15 cellular contexts compared by ENCODE assay signal in genomic region chr6:70680396-70680795, GRCh38. TPM values are rescaled to one million over a fixed set of nuclear protein-coding genes. Genes with fewer than 3 reads are reported as not detected.
DNase-seq lines count a peak whose midpoint lies in the region; FAIRE-seq and TF ChIP-seq lines count a peak whose summit lies in the region.
"Had no signal": no experiment of that assay in that cellular context is flagged by ENCODE, and none has a peak within 500 bp of the region (broad histone marks: within the 10 kb centered on the region; RNA-seq: fewer than 3 reads in every experiment).

No MANE protein-coding gene starts in this region.

- H3K27me3 ChIP-seq in bronchial epithelial cell (ENCODE audit: control insufficient read depth, insufficient read depth, low read length) (no peaks in the 10 kb centered on the region), tibial artery (no peaks in the 10 kb centered on the region), vagina (no peaks in the 10 kb centered on the region)
- H3K27me3 ChIP-seq: BE2C had no signal

- H3K4me3 ChIP-seq in bronchial epithelial cell (ENCODE audit: low read depth, low read length) (no peak overlapping the region), fibroblast of the aortic adventitia (ENCODE audit: low read depth, low read length) (no peak overlapping the region), tibial artery (no peak overlapping the region), vagina (no peak overlapping the region)

- no peak for FAIRE-seq in bronchial epithelial cell (lab: Jason Lieb, UNC)

- no peaks in the 10 kb centered on the region for H3K9me3 ChIP-seq in tibial artery
- no peaks in the 10 kb centered on the region for H3K9me3 ChIP-seq in vagina
- H3K9me3 ChIP-seq: BE2C had no signal

- H3K4me1 ChIP-seq in tibial artery (peaks cover 0 to 9% (median 2%) of the 10 kb centered on the region in 4 donors), vagina (peaks cover 4% of the 10 kb centered on the region)
- H3K4me1 ChIP-seq: BE2C had no signal

- TF ChIP-seq CTCF in bronchial epithelial cell (IDR thresholded peaks at IDR 0.05; ENCODE audit: insufficient read depth, low read length, severe bottlenecking) (no peak), fibroblast of the aortic adventitia (IDR thresholded peaks at IDR 0.05; ENCODE audit: insufficient read depth, low read length) (no peak), tibial artery (IDR thresholded peaks at IDR 0.05) (no peak), vagina (IDR thresholded peaks at IDR 0.05) (no peak)

- H3K36me3 ChIP-seq in bronchial epithelial cell (ENCODE audit: control insufficient read depth, insufficient read depth, low read length): no peaks in the 10 kb centered on the region
- no peaks in the 10 kb centered on the region for H3K36me3 ChIP-seq in tibial artery
- H3K36me3 ChIP-seq in vagina: no peaks in the 10 kb centered on the region
- H3K36me3 ChIP-seq: BE2C had no signal

- no peak for TF ChIP-seq POLR2A in vagina (IDR thresholded peaks at IDR 0.05)

- peak; percentile 91 for DNase-seq in DMS53 (lab: John Stamatoyannopoulos, UW)
- DNase-seq in NCI-H146 (lab: John Stamatoyannopoulos, UW): peak; percentile 6
- peak; percentile 64 for DNase-seq in bronchial epithelial cell (ENCODE audit: low read depth)
- peak; percentile 33 for DNase-seq in fibroblast of the aortic adventitia (ENCODE audit: low read depth)
- DNase-seq in effector CD8-positive, alpha-beta T cell (lab: John Stamatoyannopoulos, UW): no peak
- no peak for DNase-seq in tibial artery
- DNase-seq in vagina (ENCODE audit: extremely low spot score in 2 of 2): no peak
- no peak for DNase-seq in Ammon's horn (ENCODE audit: low spot score)
- DNase-seq: 8988T; ACHN; BE2C; CD4-positive, alpha-beta memory T cell; GF-D8; HCEC 1CT had no signal

- no peak overlapping the region for H3K27ac ChIP-seq in tibial artery
- H3K27ac ChIP-seq in vagina: no peak overlapping the region
- H3K27ac ChIP-seq: C4-2B had no signal

- intact Hi-C loops in tibial artery (cut with DNase I; ENCODE audit: low total_unique reads) (loop anchor here (5.0 kb wide), 1 partner anchor 128 kb away; no protein-coding TSS in a partner anchor), vagina (cut with DNase I) (no loop called here)

RNA-seq across cellular contexts. Expression of gene SMAP1, which starts 12.7 kb away (rescaled TPM):
- total RNA-seq in bronchial epithelial cell (12.4 and 19.2 TPM in 2 replicates), fibroblast of the aortic adventitia (ENCODE audit: low replicate concordance) (24.9 and 32.4 TPM in 2 replicates), vagina (26.3 TPM)

Comparison
In these comparisons a context has a peak if more than half of its experiments do, and no peak if none do; other contexts are left out.
1. DNase-seq: peak in DMS53 (single experiment), NCI-H146 (single experiment), bronchial epithelial cell (single experiment) and fibroblast of the aortic adventitia (single experiment); none in effector CD8-positive, alpha-beta T cell (single experiment), tibial artery (0 of 2), vagina (0 of 2) and Ammon's horn (single experiment).